8 cellular contexts compared by ENCODE assay signal in the genomic region with DNA sequence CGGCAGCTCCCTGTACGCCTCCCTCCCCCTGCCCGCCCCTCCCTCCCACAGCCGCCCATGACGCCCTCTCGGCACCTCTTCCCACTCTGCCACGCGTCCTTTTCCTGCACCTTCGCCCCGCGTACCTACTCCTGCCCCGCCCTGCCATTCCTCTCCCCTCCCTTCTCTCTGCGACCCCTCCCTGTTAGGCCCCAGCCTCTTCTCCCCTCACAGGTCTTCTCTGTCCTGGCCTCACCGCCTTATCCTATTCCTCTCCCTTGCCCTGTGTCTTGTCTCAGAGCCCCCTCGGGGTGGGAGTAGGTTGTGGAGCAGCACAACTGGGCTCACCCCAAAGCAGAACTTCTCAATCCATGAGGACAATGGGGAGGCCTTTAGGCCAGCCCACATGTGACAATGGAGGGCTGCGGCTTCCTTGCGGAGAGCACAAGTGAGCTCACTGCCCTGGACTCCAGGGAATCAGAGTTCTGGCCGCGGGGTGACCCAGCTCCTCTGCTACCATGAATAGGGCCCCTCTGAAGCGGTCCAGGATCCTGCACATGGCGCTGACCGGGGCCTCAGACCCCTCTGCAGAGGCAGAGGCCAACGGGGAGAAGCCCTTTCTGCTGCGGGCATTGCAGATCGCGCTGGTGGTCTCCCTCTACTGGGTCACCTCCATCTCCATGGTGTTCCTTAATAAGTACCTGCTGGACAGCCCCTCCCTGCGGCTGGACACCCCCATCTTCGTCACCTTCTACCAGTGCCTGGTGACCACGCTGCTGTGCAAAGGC. TPM values are rescaled to one million over a fixed set of nuclear protein-coding genes. Genes with fewer than 3 reads are reported as not detected.
DNase-seq lines count a peak whose midpoint lies in the region; ATAC-seq, FAIRE-seq and TF ChIP-seq lines count a peak whose summit lies in the region.

No MANE protein-coding gene starts in this region.

- H3K36me3 ChIP-seq in endothelial cell of umbilical vein (ENCODE audit: control insufficient read depth in 2 of 2, extremely low read depth in 1 of 2, insufficient read depth in 2 of 2, low read length in 2 of 2) (peaks cover 0 to under 1% of the 10 kb centered on the region in 2 experiments), muscle layer of colon (ENCODE audit: insufficient read depth, low read length) (no peaks in the 10 kb centered on the region), vagina (peaks cover 0 to 10% of the 10 kb centered on the region in 2 donors)

- H3K9me3 ChIP-seq in endothelial cell of umbilical vein (replicated peaks; ENCODE audit: control insufficient read depth, insufficient read depth, low read length), result no peaks in the 10 kb centered on the region
- H3K9me3 ChIP-seq in muscle layer of colon (ENCODE audit: low read length), result no peaks in the 10 kb centered on the region
- H3K9me3 ChIP-seq in vagina, result no peaks in the 10 kb centered on the region

- H3K9ac ChIP-seq in endothelial cell of umbilical vein (replicated peaks; ENCODE audit: extremely low read depth, insufficient read depth, low read length) (peak overlapping the region; percentile 84), muscle layer of colon (ENCODE audit: low read length) (peak overlapping the region; percentile 80)

- H3K79me2 ChIP-seq in endothelial cell of umbilical vein (ENCODE audit: control insufficient read depth, insufficient read depth, low read length), result peaks cover 27% of the 10 kb centered on the region

- peaks cover 36% of the 10 kb centered on the region for H3K4me1 ChIP-seq in endothelial cell of umbilical vein (ENCODE audit: control insufficient read depth, extremely low read depth, insufficient read depth, low read length)
- H3K4me1 ChIP-seq in muscle layer of colon (ENCODE audit: insufficient read depth, low read length), result peaks cover 25% of the 10 kb centered on the region
- H3K4me1 ChIP-seq in vagina, result peaks cover 48% of the 10 kb centered on the region

- CTCF ChIA-PET in endothelial cell of umbilical vein (lab: Charles Lee), result interaction anchor here (0.9 to 3.5 kb wide), 4 partner anchors 10 to 1711 kb away, joined by 4 to 23 read pairs (median 5); no protein-coding TSS in a partner anchor

- DNase-seq in ACHN (peak; percentile 57), GM12891 (ENCODE audit: insufficient read length, low spot score) (no peak), SK-MEL-5 (ENCODE audit: low read depth, low spot score) (peak; percentile 30), endothelial cell of umbilical vein (ENCODE audit: low read depth, low spot score) (peak; percentile 59), vagina (ENCODE audit: extremely low spot score in 2 of 2) (peak in 1 of 2 donors; percentile 87)
- no peak for DNase-seq in stimulated activated naive CD4-positive, alpha-beta T cell treated with Interleukin-2 at 50 U/mL for 16 hours (lab: John Stamatoyannopoulos, UW)

- no peak for TF ChIP-seq CTCF in endothelial cell of umbilical vein (IDR thresholded peaks at IDR 0.05; ENCODE audit: extremely low read depth in 1 of 2, insufficient read depth in 1 of 2, low read depth in 1 of 2, low read length in 2 of 2)
- no peak for TF ChIP-seq CTCF in vagina (IDR thresholded peaks at IDR 0.05)

- peak overlapping the region; percentile 35 to 55 (median 55) for H3K4me3 ChIP-seq in endothelial cell of umbilical vein (replicated peaks in 1 of 3; ENCODE audit: insufficient read depth in 1 of 3, low read depth in 1 of 3, low read length in 3 of 3)
- H3K4me3 ChIP-seq in muscle layer of colon (ENCODE audit: low read depth in 1 of 2, low read length in 2 of 2), result peak overlapping the region; percentile 94 to 98
- peak overlapping the region; percentile 91 to 97 for H3K4me3 ChIP-seq in vagina

- dilution Hi-C loops in endothelial cell of umbilical vein (cut with MboI; ENCODE audit: extremely low pct_ligation_motif_present, low sequenced_read_pairs), result no loop called here

- POLR2A ChIA-PET in endothelial cell of umbilical vein (lab: Charles Lee), result interaction anchor here (1.1 to 1.2 kb wide), 2 partner anchors 147 to 202 kb away, joined by 3 read pairs; no protein-coding TSS in a partner anchor

- H3K27me3 ChIP-seq in endothelial cell of umbilical vein (ENCODE audit: control insufficient read depth in 2 of 2, insufficient read depth in 2 of 2, low read length in 2 of 2) (no peaks in the 10 kb centered on the region), muscle layer of colon (ENCODE audit: control insufficient read depth in 1 of 2, insufficient read depth in 2 of 2, low read length in 2 of 2) (no peaks in the 10 kb centered on the region), vagina (no peaks in the 10 kb centered on the region)

- TF ChIP-seq POLR2A in GM12891 (IDR thresholded peaks at IDR 0.05; ENCODE audit: low read depth, low read length) (no peak), endothelial cell of umbilical vein (IDR thresholded peaks at IDR 0.05; ENCODE audit: low read depth, low read length) (no peak), vagina (IDR thresholded peaks at IDR 0.05) (no peak)

- in situ Hi-C loops in ACHN (cut with HindIII; ENCODE audit: low pct_ligation_motif_present, low pct_unique_long_range_greater_than_20kb, low sequenced_read_pairs), result no loop called here
- in situ Hi-C loops in SK-MEL-5 (cut with HindIII; ENCODE audit: low pct_unique_long_range_greater_than_20kb, low sequenced_read_pairs), result no loop called here

- H2AFZ ChIP-seq in endothelial cell of umbilical vein (ENCODE audit: low read depth, low read length), result peak overlapping the region; percentile 40

- intact Hi-C loops in endothelial cell of umbilical vein (cut with micrococcal nuclease), result loop anchor here (1.0 kb wide), 3 partner anchors 34 to 658 kb away; no protein-coding TSS in a partner anchor
- intact Hi-C loops in vagina (cut with DNase I), result loop anchor here (2.0 kb wide), 1 partner anchor 41 kb away; a partner anchor contains a TSS

- BruUV-seq in endothelial cell of umbilical vein (replicated peaks; lab: Mats Ljungman, UMichigan), result TSS peak; percentile 49

- H3K27ac ChIP-seq in endothelial cell of umbilical vein (ENCODE audit: insufficient read depth, low read depth, low read length), result peak overlapping the region; percentile 66
- H3K27ac ChIP-seq in muscle layer of colon (ENCODE audit: low read depth, low read length), result peak overlapping the region; percentile 92
- peak overlapping the region; percentile 94 for H3K27ac ChIP-seq in vagina

- no peaks in the 10 kb centered on the region for H4K20me1 ChIP-seq in endothelial cell of umbilical vein (replicated peaks; ENCODE audit: control insufficient read depth, extremely low read depth, insufficient read depth, low read length)

- no peaks in the 10 kb centered on the region for H3K9me1 ChIP-seq in endothelial cell of umbilical vein (replicated peaks; ENCODE audit: control insufficient read depth, extremely low read depth, insufficient read depth, low read length)

- FAIRE-seq in GM12891 (lab: Jason Lieb, UNC), result peak; percentile 16
- peak; percentile 50 for FAIRE-seq in endothelial cell of umbilical vein (lab: Jason Lieb, UNC)

- H3K4me2 ChIP-seq in endothelial cell of umbilical vein (ENCODE audit: insufficient read depth, low read length), result peak overlapping the region; percentile 65

- peak; percentile 23 for ATAC-seq in HG03135 (IDR thresholded peaks at IDR 0.05; ENCODE audit: unreplicated experiment)

TF ChIP-seq in GM12891, 5 proteins besides CTCF, POLR2A, EP300 and RAD21:
- TF ChIP-seq TAF1 (IDR thresholded peaks at IDR 0.05; ENCODE audit: low read depth, low read length) (no peak), PAX5 (IDR thresholded peaks at IDR 0.05; ENCODE audit: insufficient read depth, low read length, severe bottlenecking) (no peak), POU2F2 (IDR thresholded peaks at IDR 0.05; ENCODE audit: low read depth, low read length) (no peak), POLR2AphosphoS5 (IDR thresholded peaks at IDR 0.05; ENCODE audit: low read depth, low read length) (no peak), SPI1 (IDR thresholded peaks at IDR 0.05; ENCODE audit: low read depth, low read length) (no peak)

TF ChIP-seq in endothelial cell of umbilical vein, 7 proteins besides CTCF, POLR2A, EP300 and RAD21 (continues in another document):
- no peak for TF ChIP-seq GATA2 (IDR thresholded peaks at IDR 0.05; ENCODE audit: insufficient read depth, insufficient read length, low read depth, low read length)
- TF ChIP-seq POLR2AphosphoS5 (IDR thresholded peaks at IDR 0.05; ENCODE audit: insufficient read depth, low read depth, low read length), result no peak
- TF ChIP-seq MYC (IDR thresholded peaks at IDR 0.05; ENCODE audit: low read depth, low read length), result peak; percentile 19
- TF ChIP-seq FOS (IDR thresholded peaks at IDR 0.05; ENCODE audit: borderline replicate concordance, insufficient read depth, low read length), result no peak

RNA-seq across cellular contexts. Expression of a gene that starts 0.5 kb away (rescaled TPM):
- 4.0 TPM for polyA plus RNA-seq in GM12891 (2012; ENCODE audit: low read depth, missing spikeins)
- 2.2 and 2.5 TPM in 2 replicates for total RNA-seq in SK-MEL-5 (2014; rRNA removed; shearing (Covaris generic))
- polyA plus RNA-seq in SK-MEL-5 (2015; cell fraction: cytosol; rRNA removed), result 16.3 and 18.4 TPM in 2 replicates
- 3.5 and 4.0 TPM in 2 replicates for polyA plus RNA-seq in SK-MEL-5 (2015; cell fraction: nucleus; rRNA removed)
- total RNA-seq in endothelial cell of umbilical vein (17.1 and 19.8 TPM in 2 replicates), vagina (16.7 TPM)
- polyA plus RNA-seq in endothelial cell of umbilical vein, result 8.5 and 10.5 TPM in 2 replicates
- 7.7 and 9.1 TPM in 2 replicates for polyA plus RNA-seq in endothelial cell of umbilical vein (2011; cell fraction: cytosol; rRNA removed)
- 3.2 and 5.4 TPM in 2 replicates for polyA plus RNA-seq in endothelial cell of umbilical vein (2011; cell fraction: nucleus; rRNA removed)
- polyA plus RNA-seq in endothelial cell of umbilical vein (2012), result 17.4 and 21.6 TPM in 2 replicates
- 9.3 and 13.4 TPM in 2 replicates for polyA minus RNA-seq in endothelial cell of umbilical vein
- 10.5 TPM for polyA minus RNA-seq in endothelial cell of umbilical vein (2011; cell fraction: cytosol; rRNA and poly(A)+ RNA removed)
- 5.6 and 6.1 TPM in 2 replicates for polyA minus RNA-seq in endothelial cell of umbilical vein (2011; cell fraction: nucleus; rRNA and poly(A)+ RNA removed)

RNA-seq across cellular contexts. Expression of a gene that starts 41.8 kb away (rescaled TPM):
- 5.2 TPM for polyA plus RNA-seq in GM12891 (2012; ENCODE audit: low read depth, missing spikeins)
- total RNA-seq in SK-MEL-5 (2014; rRNA removed; shearing (Covaris generic)), result 5.1 and 5.4 TPM in 2 replicates
- 5.6 and 8.3 TPM in 2 replicates for polyA plus RNA-seq in SK-MEL-5 (2015; cell fraction: cytosol; rRNA removed)
- 16.9 and 20.0 TPM in 2 replicates for polyA plus RNA-seq in SK-MEL-5 (2015; cell fraction: nucleus; rRNA removed)
- 8.8 and 11.7 TPM in 2 replicates for total RNA-seq in endothelial cell of umbilical vein
- polyA plus RNA-seq in endothelial cell of umbilical vein, result 7.1 and 7.7 TPM in 2 replicates
- 3.9 and 4.2 TPM in 2 replicates for polyA plus RNA-seq in endothelial cell of umbilical vein (2011; cell fraction: cytosol; rRNA removed)
- 23.2 and 24.2 TPM in 2 replicates for polyA plus RNA-seq in endothelial cell of umbilical vein (2011; cell fraction: nucleus; rRNA removed)
- 4.5 and 6.4 TPM in 2 replicates for polyA plus RNA-seq in endothelial cell of umbilical vein (2012)
- polyA minus RNA-seq in endothelial cell of umbilical vein, result 18.9 and 21.8 TPM in 2 replicates
- polyA minus RNA-seq in endothelial cell of umbilical vein (2011; cell fraction: cytosol; rRNA and poly(A)+ RNA removed), result 6.7 TPM
- polyA minus RNA-seq in endothelial cell of umbilical vein (2011; cell fraction: nucleus; rRNA and poly(A)+ RNA removed), result 20.3 and 22.4 TPM in 2 replicates
- total RNA-seq in vagina, result 54.3 TPM

Comparison
In these comparisons a context has a peak if more than half of its experiments do, and no peak if none do; other contexts are left out.
1. DNase-seq: peak in ACHN (single experiment), SK-MEL-5 (single experiment) and endothelial cell of umbilical vein (single experiment); none in GM12891 (single experiment) and stimulated activated naive CD4-positive, alpha-beta T cell treated with Interleukin-2 at 50 U/mL for 16 hours (single experiment).
2. Peak in every context shown above with its lines, with median percentiles within 50 percentile points of each other: H3K27ac ChIP-seq and H3K4me3 ChIP-seq.